ENCODE assay signal across 9 cellular contexts in genomic region chr18:37567061-37567993, GRCh38. TPM values are rescaled to one million over a fixed set of nuclear protein-coding genes. Genes with fewer than 3 reads are reported as not detected.
A peak's percentile ranks its signal among the peaks of the same experiment; 100 is the strongest.
DNase-seq lines count a peak whose midpoint lies in the region; ATAC-seq and TF ChIP-seq lines count a peak whose summit lies in the region.
"Had no signal": no experiment of that assay in that cellular context is flagged by ENCODE, and none has a peak within 500 bp of the region (broad histone marks: within the 10 kb centered on the region; RNA-seq: fewer than 3 reads in every experiment).

No MANE protein-coding gene starts in this region.

- H2BK20ac ChIP-seq in H9 (ENCODE audit: low read depth, low read length, poor library complexity, severe bottlenecking), result no peak overlapping the region

- no peaks in the 10 kb centered on the region for H3K79me1 ChIP-seq in H9 (ENCODE audit: insufficient read depth, low read depth, low read length, poor library complexity, severe bottlenecking)

- H3K79me2 ChIP-seq in ACC112 (ENCODE audit: control insufficient read depth, insufficient read depth, low read length, unreplicated experiment) (no peaks in the 10 kb centered on the region), H9 (ENCODE audit: insufficient read depth, low read length) (no peaks in the 10 kb centered on the region)

- no peaks in the 10 kb centered on the region for H4K20me1 ChIP-seq in H9 (ENCODE audit: control insufficient read depth, insufficient read depth, insufficient read length)

- H2BK15ac ChIP-seq in H9 (ENCODE audit: low read depth, low read length), result no peak overlapping the region

- H3K18ac ChIP-seq in H9 (ENCODE audit: insufficient read length, low read depth, low read length), result no peak overlapping the region

- H3K4me1 Mint-ChIP-seq in H9, result peaks cover 24 to 38% of the 10 kb centered on the region in 2 experiments
- H3K4me1 Mint-ChIP-seq in naive B cell, result peaks cover 12 to 27% (median 16%) of the 10 kb centered on the region in 3 donors

- H2BK5ac ChIP-seq in H9 (ENCODE audit: insufficient read length, low read length), result no peak overlapping the region

- H2AK5ac ChIP-seq in H9 (ENCODE audit: insufficient read length, low read length), result no peak overlapping the region

- peaks cover 20% of the 10 kb centered on the region for H3K23me2 ChIP-seq in H9 (ENCODE audit: insufficient read length, low read depth, low read length, poor library complexity, severe bottlenecking)

- ATAC-seq in naive B cell (ENCODE audit: low read depth in 2 of 2) (no peak), HG02798 (IDR thresholded peaks at IDR 0.05; ENCODE audit: poor library complexity, unreplicated experiment) (no peak), GM18868 (IDR thresholded peaks at IDR 0.05; ENCODE audit: unreplicated experiment) (no peak)

- H2BK12ac ChIP-seq in H9 (ENCODE audit: insufficient read length, low read depth, low read length), result no peak overlapping the region

- H3K27me3 Mint-ChIP-seq in H9 (ENCODE audit: low read depth), result peaks cover 93% of the 10 kb centered on the region
- H3K27me3 Mint-ChIP-seq in naive B cell, result peaks cover 59 to 73% (median 65%) of the 10 kb centered on the region in 3 donors

- no peak overlapping the region for H4K5ac ChIP-seq in H9 (ENCODE audit: insufficient read length, low read depth, low read length)

- no peak overlapping the region for H3K56ac ChIP-seq in H9 (ENCODE audit: insufficient read length, low read depth, low read length)

- peaks cover 0 to 3% (median 0%) of the 10 kb centered on the region in 3 experiments; a peak in 1 of 7 replicates for H3K36me3 Mint-ChIP-seq in H9 (ENCODE audit: insufficient read depth in 1 of 3, low read depth in 3 of 3)
- peaks cover 0 to 6% of the 10 kb centered on the region in 2 donors for H3K36me3 Mint-ChIP-seq in naive B cell

- peak overlapping the region; percentile 77 for H3K4me2 ChIP-seq in H9 (ENCODE audit: insufficient read depth, insufficient read length, low read length)

- H3K27ac ChIP-seq in ACC112 (ENCODE audit: low read depth, low read length) (no peak overlapping the region), H9 (ENCODE audit: insufficient read length, low read depth, low read length) (no peak overlapping the region), colonic mucosa (no peak overlapping the region)

- H3K36me3 ChIP-seq in ACC112 (ENCODE audit: insufficient read depth, low read length), result no peaks in the 10 kb centered on the region
- no peaks in the 10 kb centered on the region for H3K36me3 ChIP-seq in colonic mucosa

- peak overlapping the region; percentile 78 for H3K4me3 ChIP-seq in ACC112 (ENCODE audit: low read depth, low read length)
- peak overlapping the region; percentile 24 for H3K4me3 ChIP-seq in colonic mucosa

- no peak for TF ChIP-seq CTCF in H9 (conservative IDR thresholded peaks at IDR 0.05)
- no peak for TF ChIP-seq CTCF in colonic mucosa (IDR thresholded peaks at IDR 0.05)

- H3K27ac Mint-ChIP-seq in H9 (no peak overlapping the region), naive B cell (no peak overlapping the region)

- no peak overlapping the region for H3K14ac ChIP-seq in H9 (ENCODE audit: insufficient read depth, low read length)

- intact Hi-C loops in colonic mucosa (cut with DNase I), result no loop called here

- no peak overlapping the region for H3K23ac ChIP-seq in H9 (ENCODE audit: insufficient read length, low read depth, low read length)

- no CpG with 5 or more reads among the region's 72 CpGs for WGBS in H9 (ENCODE audit: extremely low coverage, insufficient read length, low lambda C conversion rate)

- no peaks in the 10 kb centered on the region for H3K4me1 ChIP-seq in ACC112 (ENCODE audit: control insufficient read depth, insufficient read depth, low read length, unreplicated experiment)
- peaks cover 3% of the 10 kb centered on the region; the same call in 1 of the 2 replicates for H3K4me1 ChIP-seq in H9 (ENCODE audit: insufficient read depth, low read length)
- no peaks in the 10 kb centered on the region for H3K4me1 ChIP-seq in colonic mucosa

- H3K9me3 Mint-ChIP-seq in H9, result no peaks in the 10 kb centered on the region; a peak in 3 of 5 replicates
- H3K9me3 Mint-ChIP-seq in naive B cell, result peaks cover 0 to 10% (median 3%) of the 10 kb centered on the region in 7 donors

- no peak overlapping the region for H4K91ac ChIP-seq in H9 (ENCODE audit: insufficient read length, low read depth, low read length)

- peak overlapping the region; percentile 70 to 90 for H3K4me3 Mint-ChIP-seq in H9
- peak overlapping the region; percentile 6 to 64 (median 42) for H3K4me3 Mint-ChIP-seq in naive B cell

- H3K9ac ChIP-seq in H9 (ENCODE audit: extremely low read depth, insufficient read length, low read length), result no peak overlapping the region
- no peak overlapping the region for H3K9ac ChIP-seq in colonic mucosa (ENCODE audit: low read depth in 2 of 2, low read length in 2 of 2)

- H2AFZ ChIP-seq in ACC112 (ENCODE audit: low read length, unreplicated experiment) (peak overlapping the region; percentile 43), H9 (ENCODE audit: low read length) (no peak overlapping the region)

- no peak overlapping the region for H4K8ac ChIP-seq in H9 (replicated peaks; ENCODE audit: insufficient read length, low read depth, low read length)

- peaks cover 74% of the 10 kb centered on the region for H3K27me3 ChIP-seq in ACC112 (ENCODE audit: insufficient read depth, low read length)
- H3K27me3 ChIP-seq in H9 (ENCODE audit: insufficient read depth, low read length), result peaks cover 40% of the 10 kb centered on the region
- peaks cover 39% of the 10 kb centered on the region for H3K27me3 ChIP-seq in colonic mucosa

- no peaks in the 10 kb centered on the region for H3K9me3 ChIP-seq in H9 (ENCODE audit: control insufficient read depth, low read depth, low read length)
- H3K9me3 ChIP-seq in colonic mucosa, result no peaks in the 10 kb centered on the region

- no peak overlapping the region for H3T11ph ChIP-seq in H9 (ENCODE audit: low read length)

- no peak overlapping the region for H3K4ac ChIP-seq in H9 (ENCODE audit: low read depth, low read length)

- H2BK120ac ChIP-seq in H9 (ENCODE audit: low read depth, low read length, poor library complexity, severe bottlenecking), result no peak overlapping the region

- DNase-seq in H9 (no peak), colonic mucosa (no peak), naive B cell (no peak), KG1 (lab: John Stamatoyannopoulos, UW) (no peak)
- no peak for DNase-seq in activated CD4-positive, CD25-positive, alpha-beta regulatory T cell treated with anti-CD3 and anti-CD28 coated beads, Interleukin-2, amount 50 U/mL, for 72 hours

RNA-seq across cellular contexts. Expression of gene CELF4, which starts 1.7 kb away (rescaled TPM):
- total RNA-seq in H9 (2021) (1.1 and 1.5 TPM in 2 replicates), colonic mucosa (1 to 10 TPM in 1 of 2 donors, not detected in 1; 1.4 TPM)
- polyA plus RNA-seq in naive B cell (ENCODE audit: low read depth in 6 of 6), result under 1 TPM in 5 of 6 donors, not detected in 1; 0.21 to 0.34 (median 0.24) TPM
- total RNA-seq: SK-MEL-5 had no signal
